In genomic region chr3:53789459-53789858, GRCh38 we compare ENCODE assay signal across 27 cellular contexts. TPM values are rescaled to one million over a fixed set of nuclear protein-coding genes. Genes with fewer than 3 reads are reported as not detected.
"Had no signal": no experiment of that assay in that cellular context is flagged by ENCODE, and none has a peak within 500 bp of the region (broad histone marks: within the 10 kb centered on the region; RNA-seq: fewer than 3 reads in every experiment).

No MANE protein-coding gene starts in this region.

- H3K9me3 Mint-ChIP-seq: mesothelial cell of epicardium had no signal

- H3K27ac ChIP-seq: colonic mucosa, dorsolateral prefrontal cortex, epithelial cell of prostate, esophagus squamous epithelium, gastrocnemius medialis, heart right ventricle, left lung, lower lobe of right lung had no signal

- H3K27me3 ChIP-seq: colonic mucosa, dorsolateral prefrontal cortex, gastrocnemius medialis, left lung had no signal

- H3K4me1 ChIP-seq: colonic mucosa, gastrocnemius medialis, heart right ventricle, left lung, lower lobe of right lung had no signal

- H3K9me3 ChIP-seq: colonic mucosa, esophagus squamous epithelium, gastrocnemius medialis, heart right ventricle, left lung, lower lobe of right lung, mucosa of descending colon had no signal

- H3K27ac Mint-ChIP-seq: mesothelial cell of epicardium had no signal

- H3K36me3 Mint-ChIP-seq: mesothelial cell of epicardium had no signal

- ATAC-seq: esophagus mucosa, gastrocnemius medialis, left cardiac atrium, left lung, left ventricle myocardium superior, lower lobe of right lung, mucosa of descending colon had no signal

- H3K4me3 Mint-ChIP-seq: mesothelial cell of epicardium had no signal

- DNase-seq: colonic mucosa; cortex of kidney; dermis blood vessel endothelial cell; dorsolateral prefrontal cortex; effector CD4-positive, alpha-beta T cell; effector memory CD4-positive, alpha-beta T cell; erythroblast; esophagus squamous epithelium; foreskin fibroblast; foreskin melanocyte; gastrocnemius medialis; glutamatergic neuron; heart right ventricle; hippocampal formation; left cardiac atrium; left lung; left ventricle myocardium superior; lower lobe of right lung; mesenchymal stem cell; mucosa of descending colon had no signal

- H3K4me3 ChIP-seq: colonic mucosa, dorsolateral prefrontal cortex, esophagus squamous epithelium, gastrocnemius medialis, heart right ventricle, left lung, lower lobe of right lung, mucosa of descending colon had no signal

- H3K36me3 ChIP-seq: colonic mucosa, esophagus squamous epithelium, gastrocnemius medialis, heart right ventricle, left lung, lower lobe of right lung had no signal

RNA-seq across cellular contexts. Expression of gene CHDH, which starts 56.8 kb away (rescaled TPM):
- polyA plus RNA-seq: keratinocyte had no signal

RNA-seq across cellular contexts. Expression of gene IL17RB, which starts 56.9 kb away (rescaled TPM):
- total RNA-seq: dermis blood vessel endothelial cell, glomerular endothelial cell, lung microvascular endothelial cell, mesenteric fat pad had no signal
- polyA plus RNA-seq: keratinocyte had no signal
